1 cellular context compared by ENCODE assay signal in the genomic region with DNA sequence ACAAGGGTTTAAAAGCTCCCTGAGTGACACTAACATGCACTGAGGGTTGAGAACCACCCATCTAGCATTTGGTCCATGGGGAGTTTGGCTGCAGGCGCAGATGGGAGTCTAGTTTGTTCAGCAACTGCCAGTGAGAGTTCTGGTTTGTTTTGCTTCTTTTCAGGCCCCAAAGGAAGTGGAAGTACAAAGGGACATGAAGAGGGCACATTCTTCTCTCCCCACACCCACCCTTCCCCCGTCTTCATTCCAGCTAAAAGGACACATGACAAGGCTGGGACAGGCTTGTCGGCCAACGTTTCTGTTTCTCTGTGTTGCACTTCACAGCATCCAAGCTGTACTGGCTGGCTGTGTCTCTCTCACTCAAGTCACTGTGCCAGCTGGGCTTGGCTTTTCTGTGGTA.
TF ChIP-seq lines count a peak whose summit lies in the region.

No MANE protein-coding gene starts in this region.

TF ChIP-seq in K562, 482 proteins besides CTCF, POLR2A, EP300 and RAD21:
- TF ChIP-seq KDM4B (IDR thresholded peaks at IDR 0.05; ENCODE audit: borderline replicate concordance in 2 of 2, low read depth in 1 of 2) (no peak), FIP1L1 (IDR thresholded peaks at IDR 0.05; ENCODE audit: low read depth, low read length, poor library complexity, severe bottlenecking) (no peak)
